In genomic region chr12:6554168-6554989, GRCh38 we compare ENCODE assay signal across 8 cellular contexts. TPM values are rescaled to one million over a fixed set of nuclear protein-coding genes. Genes with fewer than 3 reads are reported as not detected.
A peak's percentile ranks its signal among the peaks of the same experiment; 100 is the strongest.
DNase-seq lines count a peak whose midpoint lies in the region; ATAC-seq and TF ChIP-seq lines count a peak whose summit lies in the region.

No MANE protein-coding gene starts in this region.

- TF ChIP-seq CTCF in gastroesophageal sphincter (IDR thresholded peaks at IDR 0.05): peak in 3 of 4 experiments; percentile 45 to 62 (median 45)

- intact Hi-C loops in activated naive CD4-positive, alpha-beta T cell treated with anti-CD3 and anti-CD28 coated beads for 36 hours (cut with micrococcal nuclease): loop anchor here (1.0 kb wide), 1 partner anchor 130 kb away; no protein-coding TSS in a partner anchor

- H3K4me3 Mint-ChIP-seq in activated naive CD4-positive, alpha-beta T cell treated with anti-CD3 and anti-CD28 coated beads for 36 hours: peak overlapping the region; percentile 78

- no peaks in the 10 kb centered on the region for H3K9me3 ChIP-seq in gastroesophageal sphincter

- CTCF ChIA-PET in activated naive CD4-positive, alpha-beta T cell treated with anti-CD3 and anti-CD28 coated beads for 36 hours (lab: Charles Lee): interaction anchor here (0.6 to 6.5 kb wide), 13 partner anchors 10 to 298 kb away, joined by 3 to 65 read pairs (median 4); partner anchors contain the start of genes CDCA3, COPS7A, NOP2 and USP5

- H3K36me3 Mint-ChIP-seq in activated naive CD4-positive, alpha-beta T cell treated with anti-CD3 and anti-CD28 coated beads for 36 hours (ENCODE audit: low read depth): peaks cover 19% of the 10 kb centered on the region

- H3K27me3 Mint-ChIP-seq in activated naive CD4-positive, alpha-beta T cell treated with anti-CD3 and anti-CD28 coated beads for 36 hours (ENCODE audit: low read depth): no peaks in the 10 kb centered on the region

- H3K4me1 ChIP-seq in gastroesophageal sphincter: peaks cover 0 to 87% (median 52%) of the 10 kb centered on the region in 3 donors
- no peaks in the 10 kb centered on the region for H3K4me1 ChIP-seq in urinary bladder (ENCODE audit: insufficient read depth)

- TF ChIP-seq EP300 in gastroesophageal sphincter (IDR thresholded peaks at IDR 0.05): no peak

- DNase-seq in AML-193 (lab: John Stamatoyannopoulos, UW) (peak; percentile 72 to 73), SIG-M5 (lab: John Stamatoyannopoulos, UW) (peak; percentile 36), nucleus accumbens (lab: John Stamatoyannopoulos, UW) (peak in 39 of 56 donors; percentile 24 to 73 (median 51))
- peak; percentile 86 for DNase-seq in activated naive CD4-positive, alpha-beta T cell treated with anti-CD3 and anti-CD28 coated beads for 36 hours

- peak overlapping the region; percentile 82 to 94 (median 92) for H3K27ac ChIP-seq in gastroesophageal sphincter
- H3K27ac ChIP-seq in urinary bladder (ENCODE audit: low read depth): peak overlapping the region; percentile 25

- H3K4me3 ChIP-seq in gastroesophageal sphincter (peak overlapping the region; percentile 56 to 80), urinary bladder (ENCODE audit: low read depth, low read length) (peak overlapping the region; percentile 73)

- peak overlapping the region; percentile 1 for H3K27ac Mint-ChIP-seq in activated naive CD4-positive, alpha-beta T cell treated with anti-CD3 and anti-CD28 coated beads for 36 hours

- peaks cover 0 to 26% of the 10 kb centered on the region in 2 donors for H3K36me3 ChIP-seq in gastroesophageal sphincter
- H3K36me3 ChIP-seq in urinary bladder (ENCODE audit: insufficient read depth): peaks cover 4% of the 10 kb centered on the region

- H3K9me3 Mint-ChIP-seq in activated naive CD4-positive, alpha-beta T cell treated with anti-CD3 and anti-CD28 coated beads for 36 hours: no peaks in the 10 kb centered on the region

- no peak for TF ChIP-seq POLR2A in gastroesophageal sphincter (IDR thresholded peaks at IDR 0.05)

- H3K4me1 Mint-ChIP-seq in activated naive CD4-positive, alpha-beta T cell treated with anti-CD3 and anti-CD28 coated beads for 36 hours (ENCODE audit: low read depth): peaks cover 52% of the 10 kb centered on the region

- WGBS in gastroesophageal sphincter (ENCODE audit: low coverage in 1 of 2), 2 donors: 2 to 3% methylated on average over 17 to 20 of the region's 21 CpGs
- WGBS in urinary bladder: 12% methylated on average over 21 of the region's 21 CpGs

- peak; percentile 66 for ATAC-seq in GM18868 (IDR thresholded peaks at IDR 0.05; ENCODE audit: unreplicated experiment)
- peak; percentile 43 for ATAC-seq in HG03442 (IDR thresholded peaks at IDR 0.05; ENCODE audit: unreplicated experiment)
- ATAC-seq in gastroesophageal sphincter: peak; percentile 44

- no peaks in the 10 kb centered on the region for H3K27me3 ChIP-seq in gastroesophageal sphincter

RNA-seq across cellular contexts. Expression of gene IFFO1, which starts 1.5 kb away (rescaled TPM):
- 1 to 10 TPM; 8.0 to 9.0 TPM for total RNA-seq in activated naive CD4-positive, alpha-beta T cell treated with anti-CD3 and anti-CD28 coated beads for 36 hours
- total RNA-seq in gastroesophageal sphincter (10 to 100 TPM; 16.9 to 27.4 (median 22.1) TPM), urinary bladder (9.7 TPM)
- 31.4 TPM for polyA plus RNA-seq in urinary bladder

RNA-seq across cellular contexts. Expression of gene NOP2, which starts 13.7 kb away (rescaled TPM):
- 10 to 100 TPM; 61.3 to 62.9 TPM for total RNA-seq in activated naive CD4-positive, alpha-beta T cell treated with anti-CD3 and anti-CD28 coated beads for 36 hours
- total RNA-seq in gastroesophageal sphincter: 10 to 100 TPM; 22.5 to 49.8 (median 26.8) TPM
- total RNA-seq in urinary bladder: 9.0 TPM
- 18.7 TPM for polyA plus RNA-seq in urinary bladder

RNA-seq across cellular contexts. Expression of gene GAPDH, which starts 20.1 kb away (rescaled TPM):
- total RNA-seq in activated naive CD4-positive, alpha-beta T cell treated with anti-CD3 and anti-CD28 coated beads for 36 hours: 1,000 to 10,000 TPM; 6,537 to 6,787 TPM
- 1,000 to 10,000 TPM; 1,868 to 3,239 (median 2,463) TPM for total RNA-seq in gastroesophageal sphincter
- 1,141 TPM for total RNA-seq in urinary bladder
- 3,231 TPM for polyA plus RNA-seq in urinary bladder

RNA-seq across cellular contexts. Expression of gene CHD4, which starts 52.8 kb away (rescaled TPM):
- 100 to 1,000 TPM; 232 to 245 TPM for total RNA-seq in activated naive CD4-positive, alpha-beta T cell treated with anti-CD3 and anti-CD28 coated beads for 36 hours
- 100 to 1,000 TPM; 133 to 266 (median 219) TPM for total RNA-seq in gastroesophageal sphincter
- total RNA-seq in urinary bladder: 142 TPM
- polyA plus RNA-seq in urinary bladder: 135 TPM

Comparison
In these comparisons a context has a peak if more than half of its experiments do, and no peak if none do; other contexts are left out.
1. Peak in every context shown above with its lines: DNase-seq, ATAC-seq, H3K4me3 ChIP-seq and H3K27ac ChIP-seq.
2. DNase-seq: peak in every context shown above with its lines; median percentile 86 in activated naive CD4-positive, alpha-beta T cell treated with anti-CD3 and anti-CD28 coated beads for 36 hours; 72 in AML-193; 51 in nucleus accumbens; 36 in SIG-M5.